In the genomic region with DNA sequence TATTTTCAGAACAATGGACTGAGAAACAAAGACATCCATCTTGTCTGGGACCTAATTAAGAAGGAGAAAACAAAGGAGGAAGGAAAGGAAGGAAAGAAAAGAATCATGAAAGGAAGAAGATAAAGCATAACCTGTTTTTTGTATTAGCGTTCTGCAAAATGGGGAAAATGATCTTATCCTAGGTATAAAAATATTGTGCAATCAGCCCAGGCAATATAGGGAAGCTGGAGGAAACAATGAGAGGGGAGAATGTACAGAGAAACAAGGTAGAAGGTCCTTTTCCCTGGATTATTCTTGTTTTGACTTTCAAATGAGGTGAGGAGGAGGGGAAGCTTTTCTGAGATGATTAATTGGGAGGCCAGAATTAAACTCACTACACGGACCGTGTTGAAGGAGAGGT, we compare ENCODE assay signal across 27 cellular contexts.
"Had no signal": no experiment of that assay in that cellular context is flagged by ENCODE, and none has a peak within 500 bp of the region (broad histone marks: within the 10 kb centered on the region; RNA-seq: fewer than 3 reads in every experiment).

No MANE protein-coding gene starts in this region.

- H3K9me3 ChIP-seq: adrenal gland, SJSA1 had no signal

- ATAC-seq: Panc1 had no signal

- DNase-seq: activated B cell treated with CpG ODN at 0.5 μM for 24 hours; activated CD4-positive, alpha-beta T cell treated with anti-CD3 and anti-CD28 coated beads for 1 hour; activated CD4-positive, alpha-beta T cell treated with anti-CD3 and anti-CD28 coated beads, Interleukin-2, amount 10 ng/mL, durations not matched to agents 24 days and 14 days; activated CD4-positive, alpha-beta T cell treated with anti-CD3 and anti-CD28 coated beads, Interleukin-2, amount 50 U/mL, for 48 hours; activated CD8-positive, alpha-beta memory T cell treated with anti-CD3 and anti-CD28 coated beads for 24 hours; activated naive CD4-positive, alpha-beta T cell treated with anti-CD3 and anti-CD28 coated beads, Interleukin-2, amount 50 U/mL, for 16 hours; activated naive CD8-positive, alpha-beta T cell treated with anti-CD3 and anti-CD28 coated beads, Interleukin-2, amount 10 ng/mL, durations not matched to agents 7 days and 5 days; activated T-cell treated with anti-CD3 and anti-CD28 coated beads for 4 hours; activated T-cell treated with anti-CD3 and anti-CD28 coated beads, Interleukin-2, amount 50 U/mL, for 48 hours; adrenal gland; anterior cingulate cortex; cerebellar nuclear complex; KG1; MV-4-11; NCI-H1092 treated with DMSO at 0.1 percent for 48 hours; NCI-H1417 treated with DMSO at 0.1 percent for 48 hours; NCI-H1694; NCI-H2029; NCI-H2107; NCI-H2171 treated with DMSO at 0.1 percent for 48 hours; NCI-H226; NK-92 treated with Interleukin-12 subunit alpha and Interleukin-12 subunit beta, amount 100 ng/mL, for 24 hours; OCI-M1; SHP77 had no signal

- H3K27me3 Mint-ChIP-seq: activated B cell treated with CpG ODN at 0.5 μM for 24 hours had no signal

- H3K4me3 ChIP-seq: adrenal gland, SJSA1 had no signal

- H3K27me3 ChIP-seq: adrenal gland, SJSA1 had no signal

- H3K27ac ChIP-seq: adrenal gland, SJSA1 had no signal

- H3K36me3 Mint-ChIP-seq: activated naive CD8-positive, alpha-beta T cell treated with anti-CD3 and anti-CD28 coated beads, Interleukin-2, amount 10 ng/mL, durations not matched to agents 7 days and 5 days had no signal

- H3K9me3 Mint-ChIP-seq: activated B cell treated with CpG ODN at 0.5 μM for 24 hours; activated CD4-positive, alpha-beta T cell treated with anti-CD3 and anti-CD28 coated beads, Interleukin-2, amount 10 ng/mL, durations not matched to agents 24 days and 14 days; activated naive CD8-positive, alpha-beta T cell treated with anti-CD3 and anti-CD28 coated beads, Interleukin-2, amount 10 ng/mL, durations not matched to agents 7 days and 5 days; T-helper 1 cell treated with Interleukin-12 subunit alpha and Interleukin-12 subunit beta and Interleukin-4 antibody, amounts not matched to agents 30 μg/mL and 1 μg/mL, for 36 hours had no signal

- H3K27ac Mint-ChIP-seq: activated B cell treated with CpG ODN at 0.5 μM for 24 hours; activated CD4-positive, alpha-beta T cell treated with anti-CD3 and anti-CD28 coated beads, Interleukin-2, amount 10 ng/mL, durations not matched to agents 24 days and 14 days; activated naive CD8-positive, alpha-beta T cell treated with anti-CD3 and anti-CD28 coated beads, Interleukin-2, amount 10 ng/mL, durations not matched to agents 7 days and 5 days; T-helper 1 cell treated with Interleukin-12 subunit alpha and Interleukin-12 subunit beta and Interleukin-4 antibody, amounts not matched to agents 30 μg/mL and 1 μg/mL, for 36 hours had no signal

- H3K4me1 ChIP-seq: adrenal gland, SJSA1 had no signal

- H3K4me1 Mint-ChIP-seq: activated B cell treated with CpG ODN at 0.5 μM for 24 hours; activated CD4-positive, alpha-beta T cell treated with anti-CD3 and anti-CD28 coated beads, Interleukin-2, amount 10 ng/mL, durations not matched to agents 24 days and 14 days; activated naive CD8-positive, alpha-beta T cell treated with anti-CD3 and anti-CD28 coated beads, Interleukin-2, amount 10 ng/mL, durations not matched to agents 7 days and 5 days had no signal

- H3K36me3 ChIP-seq: adrenal gland, SJSA1 had no signal

- H3K4me3 Mint-ChIP-seq: activated B cell treated with CpG ODN at 0.5 μM for 24 hours; activated CD4-positive, alpha-beta T cell treated with anti-CD3 and anti-CD28 coated beads, Interleukin-2, amount 10 ng/mL, durations not matched to agents 24 days and 14 days; activated naive CD8-positive, alpha-beta T cell treated with anti-CD3 and anti-CD28 coated beads, Interleukin-2, amount 10 ng/mL, durations not matched to agents 7 days and 5 days; T-helper 1 cell treated with Interleukin-12 subunit alpha and Interleukin-12 subunit beta and Interleukin-4 antibody, amounts not matched to agents 30 μg/mL and 1 μg/mL, for 36 hours had no signal
